Comparison of ENCODE assay signal across 27 cellular contexts in the genomic region with DNA sequence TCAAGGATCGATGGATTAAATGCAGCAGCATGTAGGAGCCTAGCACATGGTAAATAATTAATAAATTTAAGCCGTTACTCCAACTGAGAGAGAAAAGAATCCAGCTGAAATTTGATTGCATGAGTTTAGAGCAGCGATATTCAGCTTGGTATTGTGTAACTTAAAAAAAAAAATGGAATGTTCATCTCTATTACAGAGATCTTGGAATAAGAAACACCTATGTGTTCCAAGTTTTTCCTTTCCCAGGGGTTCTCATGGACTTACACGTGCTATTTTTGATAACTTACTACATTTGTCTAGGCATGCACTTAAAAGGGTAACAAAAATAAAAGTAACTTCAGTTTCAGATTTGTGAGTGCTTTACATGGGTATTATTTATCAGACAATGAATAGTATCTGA.
A peak's percentile ranks its signal among the peaks of the same experiment; 100 is the strongest.
DNase-seq lines count a peak whose midpoint lies in the region; ATAC-seq and TF ChIP-seq lines count a peak whose summit lies in the region.
"Had no signal": no experiment of that assay in that cellular context is flagged by ENCODE, and none has a peak within 500 bp of the region (broad histone marks: within the 10 kb centered on the region; RNA-seq: fewer than 3 reads in every experiment).

No MANE protein-coding gene starts in this region.

- no peaks in the 10 kb centered on the region for H3K36me3 Mint-ChIP-seq in activated T-cell treated with anti-CD3 and anti-CD28 coated beads, Interleukin-2, amount 50 U/mL, for 72 hours (ENCODE audit: insufficient read depth in 2 of 2)
- H3K36me3 Mint-ChIP-seq: activated naive CD8-positive, alpha-beta T cell treated with anti-CD3 and anti-CD28 coated beads, Interleukin-2, amount 10 ng/mL, durations not matched to agents 7 days and 5 days; memory B cell had no signal

- H3K4me1 ChIP-seq in SK-N-SH (ENCODE audit: control insufficient read depth in 1 of 2, insufficient read depth in 2 of 2, low read depth in 1 of 2, low read length in 1 of 2): no peaks in the 10 kb centered on the region
- H3K4me1 ChIP-seq in aorta (ENCODE audit: control insufficient read depth in 1 of 2, insufficient read depth in 2 of 2, low read length in 2 of 2): peaks cover 1 to 7% of the 10 kb centered on the region in 2 donors
- H3K4me1 ChIP-seq: BLaER1, breast epithelium, foreskin keratinocyte, right lobe of liver had no signal

- no peak for TF ChIP-seq RAD21 in SK-N-SH (IDR thresholded peaks at IDR 0.05; ENCODE audit: low read length)

- peaks cover 0 to 9% of the 10 kb centered on the region in 2 donors for H3K9me3 Mint-ChIP-seq in activated T-cell treated with anti-CD3 and anti-CD28 coated beads, Interleukin-2, amount 50 U/mL, for 72 hours
- H3K9me3 Mint-ChIP-seq: T-helper 2 cell treated with Interferon-gamma antibody and Interleukin-4, amounts not matched to agents 5 μg/mL and 100 μg/mL, for 36 hours had no signal

- H3K79me2 ChIP-seq in SK-N-SH (ENCODE audit: insufficient read depth): no peaks in the 10 kb centered on the region

- TF ChIP-seq EP300 in SK-N-SH (IDR thresholded peaks at IDR 0.05; ENCODE audit: borderline replicate concordance in 1 of 2, low read depth in 1 of 2, low read length in 1 of 2): no peak

- no peak overlapping the region for H3K9ac ChIP-seq in SK-N-SH
- H3K9ac ChIP-seq: BLaER1 had no signal

- H3K4me3 ChIP-seq in SK-N-SH (ENCODE audit: low read depth in 2 of 2, low read length in 1 of 2) (no peak overlapping the region), fibroblast of pulmonary artery (replicated peaks; ENCODE audit: low read depth, low read length) (no peak overlapping the region), aorta (ENCODE audit: low read length in 2 of 2) (no peak overlapping the region)
- H3K4me3 ChIP-seq: BLaER1, breast epithelium, right lobe of liver had no signal

- H3K27ac Mint-ChIP-seq in activated T-cell treated with anti-CD3 and anti-CD28 coated beads, Interleukin-2, amount 50 U/mL, for 72 hours: no peak overlapping the region
- H3K27ac Mint-ChIP-seq: activated naive CD8-positive, alpha-beta T cell treated with anti-CD3 and anti-CD28 coated beads, Interleukin-2, amount 10 ng/mL, durations not matched to agents 7 days and 5 days; HFFc6; memory B cell; T-helper 2 cell treated with Interferon-gamma antibody and Interleukin-4, amounts not matched to agents 5 μg/mL and 100 μg/mL, for 36 hours had no signal

- H3K4me2 ChIP-seq in SK-N-SH: no peak overlapping the region
- H3K4me2 ChIP-seq: BLaER1 had no signal

- 40% methylated on average over 4 of the region's 4 CpGs for WGBS in SK-N-SH (ENCODE audit: low lambda C conversion rate)
- 9 to 14% methylated on average over 4 of the region's 4 CpGs for WGBS in aorta, 2 donors

- intact Hi-C loops in aorta (cut with DNase I) (no loop called here), left colon (cut with DNase I, micrococcal nuclease) (no loop called here)

- no peaks in the 10 kb centered on the region for H3K36me3 ChIP-seq in SK-N-SH (replicated peaks in 1 of 2; ENCODE audit: control insufficient read depth in 1 of 2, insufficient read depth in 2 of 2, low read length in 1 of 2)
- no peaks in the 10 kb centered on the region for H3K36me3 ChIP-seq in aorta (ENCODE audit: control insufficient read depth in 1 of 2, insufficient read depth in 2 of 2, low read length in 1 of 2)
- H3K36me3 ChIP-seq: BLaER1, breast epithelium, right lobe of liver, WERI-Rb-1 had no signal

- H2AFZ ChIP-seq in SK-N-SH (ENCODE audit: low read depth): peak overlapping the region; percentile 51; the same call in 1 of the 2 replicates

- no peak overlapping the region for H3K27ac ChIP-seq in SK-N-SH (ENCODE audit: low read depth in 2 of 2, low read length in 1 of 2)
- no peak overlapping the region for H3K27ac ChIP-seq in aorta (ENCODE audit: low read depth in 1 of 2, low read length in 2 of 2)
- H3K27ac ChIP-seq: 22Rv1, BLaER1, foreskin keratinocyte, right lobe of liver, WERI-Rb-1 had no signal

- CTCF ChIA-PET in SK-N-SH (lab: Yijun Ruan, JAX): interaction anchor here (0.7 to 1.3 kb wide), 2 partner anchors 211 to 245 kb away, joined by 3 to 4 read pairs; no protein-coding TSS in a partner anchor

- H3K4me1 Mint-ChIP-seq in activated T-cell treated with anti-CD3 and anti-CD28 coated beads, Interleukin-2, amount 50 U/mL, for 72 hours (ENCODE audit: low read depth): no peaks in the 10 kb centered on the region
- H3K4me1 Mint-ChIP-seq: activated naive CD8-positive, alpha-beta T cell treated with anti-CD3 and anti-CD28 coated beads, Interleukin-2, amount 10 ng/mL, durations not matched to agents 7 days and 5 days; memory B cell had no signal

- H3K27me3 ChIP-seq in SK-N-SH (ENCODE audit: insufficient read depth) (no peaks in the 10 kb centered on the region), aorta (ENCODE audit: control insufficient read depth in 1 of 2, insufficient read depth in 2 of 2, low read length in 1 of 2) (no peaks in the 10 kb centered on the region)
- H3K27me3 ChIP-seq: BLaER1, breast epithelium, foreskin keratinocyte, right lobe of liver had no signal

- no peak for ATAC-seq in SK-N-SH treated with all-trans-retinoic acid at 6 μM for 48 hours
- peak; percentile 58 for ATAC-seq in omental fat pad (ENCODE audit: low FRiP score)
- ATAC-seq in aorta (ENCODE audit: low FRiP score): peak; percentile 89
- ATAC-seq in HG03469 (IDR thresholded peaks at IDR 0.05; ENCODE audit: unreplicated experiment): no peak
- no peak for ATAC-seq in activated T-cell treated with anti-CD3 and anti-CD28 coated beads, Interleukin-2, amount 50 U/mL, for 72 hours (replicated peaks in 1 of 2)
- ATAC-seq in left colon: no peak
- ATAC-seq: foreskin keratinocyte, right lobe of liver had no signal

- H3F3A ChIP-seq in SK-N-SH (replicated peaks; ENCODE audit: insufficient read depth): no peaks in the 10 kb centered on the region

- no peaks in the 10 kb centered on the region for H3K9me2 ChIP-seq in SK-N-SH

- no peak for DNase-seq in SK-N-SH
- DNase-seq in fibroblast of pulmonary artery (ENCODE audit: low read depth): peak; percentile 84
- no peak for DNase-seq in omental fat pad (ENCODE audit: low spot score)
- no peak for DNase-seq in aorta
- DNase-seq in activated T-cell treated with anti-CD3 and anti-CD28 coated beads, Interleukin-2, amount 50 U/mL, for 72 hours: no peak
- DNase-seq in left colon: no peak
- DNase-seq: activated CD4-positive, alpha-beta T cell treated with anti-CD3 and anti-CD28 coated beads, Interleukin-2, amount 50 U/mL, for 1 hour; activated effector memory CD4-positive, alpha-beta T cell treated with Interleukin-2 at 50 U/mL for 16 hours; activated naive CD8-positive, alpha-beta T cell treated with anti-CD3 and anti-CD28 coated beads, Interleukin-2, amount 10 ng/mL, durations not matched to agents 7 days and 5 days; COR-L47; cortex of kidney; DND-41; foreskin keratinocyte; HFFc6; islet precursor cell; KBM-7; NCI-H1436 treated with DMSO at 0.1 percent for 48 hours; NCI-H526; right lobe of liver; WERI-Rb-1 had no signal

- H3K27me3 Mint-ChIP-seq in activated T-cell treated with anti-CD3 and anti-CD28 coated beads, Interleukin-2, amount 50 U/mL, for 72 hours (ENCODE audit: low read depth): no peaks in the 10 kb centered on the region
- H3K27me3 Mint-ChIP-seq: activated naive CD8-positive, alpha-beta T cell treated with anti-CD3 and anti-CD28 coated beads, Interleukin-2, amount 10 ng/mL, durations not matched to agents 7 days and 5 days; memory B cell had no signal

- no peaks in the 10 kb centered on the region for H4K20me1 ChIP-seq in SK-N-SH (ENCODE audit: insufficient read depth)
- H4K20me1 ChIP-seq: BLaER1 had no signal

- no peaks in the 10 kb centered on the region for H3K9me3 ChIP-seq in SK-N-SH
- peaks cover 1% of the 10 kb centered on the region for H3K9me3 ChIP-seq in aorta (ENCODE audit: control insufficient read depth, low read length)
- H3K9me3 ChIP-seq: BLaER1, breast epithelium had no signal

- no peak overlapping the region for H3K4me3 Mint-ChIP-seq in activated T-cell treated with anti-CD3 and anti-CD28 coated beads, Interleukin-2, amount 50 U/mL, for 72 hours
- H3K4me3 Mint-ChIP-seq: activated naive CD8-positive, alpha-beta T cell treated with anti-CD3 and anti-CD28 coated beads, Interleukin-2, amount 10 ng/mL, durations not matched to agents 7 days and 5 days; HFFc6; memory B cell; T-helper 2 cell treated with Interferon-gamma antibody and Interleukin-4, amounts not matched to agents 5 μg/mL and 100 μg/mL, for 36 hours had no signal

- TF ChIP-seq CTCF in SK-N-SH (IDR thresholded peaks at IDR 0.05) (no peak), fibroblast of pulmonary artery (IDR thresholded peaks at IDR 0.05; ENCODE audit: low read length, missing control alignments) (no peak), omental fat pad (IDR thresholded peaks at IDR 0.05) (no peak)

- POLR2A ChIA-PET in SK-N-SH (lab: Yijun Ruan, JAX): no interaction called here

TF ChIP-seq in SK-N-SH, 30 proteins besides CTCF, POLR2A, EP300 and RAD21 (continues in another document):
- TF ChIP-seq FOSL2 (IDR thresholded peaks at IDR 0.05; ENCODE audit: borderline replicate concordance, low read depth): no peak
- no peak for TF ChIP-seq RFX5 (IDR thresholded peaks at IDR 0.05; ENCODE audit: low read length)
- TF ChIP-seq TCF12 (IDR thresholded peaks at IDR 0.05): no peak
- TF ChIP-seq GATA2 (CRISPR knock-in tag; IDR thresholded peaks at IDR 0.05): no peak

TF ChIP-seq in SK-N-SH treated with all-trans-retinoic acid at 6 μM for 48 hours, 23 proteins besides CTCF, POLR2A, EP300 and RAD21:
- no peak for TF ChIP-seq ESRRG (CRISPR knock-in tag; IDR thresholded peaks at IDR 0.05)
- no peak for TF ChIP-seq OSR1 (CRISPR knock-in tag; IDR thresholded peaks at IDR 0.05)
- TF ChIP-seq ZNF70 (CRISPR knock-in tag; IDR thresholded peaks at IDR 0.05): no peak
- no peak for TF ChIP-seq SNAI2 (CRISPR knock-in tag; IDR thresholded peaks at IDR 0.05)
- no peak for TF ChIP-seq GLIS3 (CRISPR knock-in tag; IDR thresholded peaks at IDR 0.05)
- TF ChIP-seq TCF4 (CRISPR knock-in tag; IDR thresholded peaks at IDR 0.05; ENCODE audit: borderline replicate concordance): no peak
- TF ChIP-seq ZNF565 (CRISPR knock-in tag; conservative IDR thresholded peaks at IDR 0.05; ENCODE audit: low read depth): no peak

Comparison
In these comparisons a context has a peak if more than half of its experiments do, and no peak if none do; other contexts are left out.
1. ATAC-seq: peak in omental fat pad (single experiment) and aorta (single experiment); none in SK-N-SH treated with all-trans-retinoic acid at 6 μM for 48 hours (single experiment), HG03469 (single experiment), activated T-cell treated with anti-CD3 and anti-CD28 coated beads, Interleukin-2, amount 50 U/mL, for 72 hours (0 of 2) and left colon (single experiment).